ENCODE assay signal across 8 cellular contexts in the genomic region with DNA sequence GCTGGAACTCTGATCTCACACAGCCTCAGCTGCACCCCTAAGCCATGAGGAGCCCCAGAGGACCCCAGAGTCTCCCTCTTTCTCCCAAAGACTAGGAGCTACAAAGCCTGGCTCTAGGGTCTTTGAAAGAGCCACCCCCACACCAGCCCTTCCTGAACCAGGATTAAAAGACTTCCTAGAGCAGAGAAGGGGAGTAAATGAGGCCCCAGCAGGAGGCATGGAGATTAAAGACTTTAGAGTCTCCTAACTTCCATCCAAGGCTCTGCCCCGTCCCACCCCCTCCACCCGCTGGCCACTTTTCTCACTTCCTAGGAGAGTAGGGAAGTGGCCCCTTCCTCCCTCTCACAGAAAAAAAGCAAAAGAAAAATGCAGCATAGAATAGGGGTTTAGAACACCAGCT. TPM values are rescaled to one million over a fixed set of nuclear protein-coding genes. Genes with fewer than 3 reads are reported as not detected.
DNase-seq lines count a peak whose midpoint lies in the region; ATAC-seq and TF ChIP-seq lines count a peak whose summit lies in the region.

No MANE protein-coding gene starts in this region.

- H3K9me3 Mint-ChIP-seq in T-helper 1 cell treated with Interleukin-12 subunit alpha and Interleukin-12 subunit beta and Interleukin-4 antibody, amounts not matched to agents 30 μg/mL and 1 μg/mL, for 36 hours: no peaks in the 10 kb centered on the region
- H3K9me3 Mint-ChIP-seq in activated T-cell treated with anti-CD3 and anti-CD28 coated beads, Interleukin-2, amount 50 U/mL, for 72 hours: no peaks in the 10 kb centered on the region

- no peak for ATAC-seq in activated T-cell treated with anti-CD3 and anti-CD28 coated beads, Interleukin-2, amount 50 U/mL, for 72 hours (replicated peaks in 1 of 2)

- peak overlapping the region; percentile 89 for H3K27ac Mint-ChIP-seq in T-helper 1 cell treated with Interleukin-12 subunit alpha and Interleukin-12 subunit beta and Interleukin-4 antibody, amounts not matched to agents 30 μg/mL and 1 μg/mL, for 36 hours
- H3K27ac Mint-ChIP-seq in activated T-cell treated with anti-CD3 and anti-CD28 coated beads, Interleukin-2, amount 50 U/mL, for 72 hours: peak overlapping the region; percentile 98

- H3K9ac ChIP-seq in iPS-18a (ENCODE audit: low read length): no peak overlapping the region

- peaks cover 29% of the 10 kb centered on the region for H3K36me3 Mint-ChIP-seq in T-helper 1 cell treated with Interleukin-12 subunit alpha and Interleukin-12 subunit beta and Interleukin-4 antibody, amounts not matched to agents 30 μg/mL and 1 μg/mL, for 36 hours (ENCODE audit: low read depth)
- H3K36me3 Mint-ChIP-seq in activated T-cell treated with anti-CD3 and anti-CD28 coated beads, Interleukin-2, amount 50 U/mL, for 72 hours (ENCODE audit: insufficient read depth in 2 of 2): peaks cover 7 to 10% of the 10 kb centered on the region in 2 donors

- H3K4me1 ChIP-seq in iPS-18a (ENCODE audit: control insufficient read depth, low read depth, low read length) (peaks cover 14% of the 10 kb centered on the region), stomach (peaks cover 2 to 76% (median 38%) of the 10 kb centered on the region in 4 donors), ovary (ENCODE audit: insufficient read depth) (peaks cover 3% of the 10 kb centered on the region)

- peaks cover 9% of the 10 kb centered on the region for H3K27me3 Mint-ChIP-seq in T-helper 1 cell treated with Interleukin-12 subunit alpha and Interleukin-12 subunit beta and Interleukin-4 antibody, amounts not matched to agents 30 μg/mL and 1 μg/mL, for 36 hours (ENCODE audit: low read depth)
- peaks cover 22% of the 10 kb centered on the region for H3K27me3 Mint-ChIP-seq in activated T-cell treated with anti-CD3 and anti-CD28 coated beads, Interleukin-2, amount 50 U/mL, for 72 hours (ENCODE audit: low read depth)

- DNase-seq in T-helper 1 cell (no peak), stomach (no peak), EL (no peak), ovary (no peak)
- no peak for DNase-seq in activated T-cell treated with anti-CD3 and anti-CD28 coated beads, Interleukin-2, amount 50 U/mL, for 72 hours
- no peak for DNase-seq in activated CD8-positive, alpha-beta memory T cell treated with anti-CD3 and anti-CD28 coated beads, Interleukin-2, amount 50 U/mL, for 4 hours

- intact Hi-C loops in stomach (cut with DNase I; ENCODE audit: low total_unique reads): no loop called here
- intact Hi-C loops in ovary (cut with DNase I): no loop called here

- H3K36me3 ChIP-seq in iPS-18a (ENCODE audit: control insufficient read depth, low read depth, low read length) (no peaks in the 10 kb centered on the region), stomach (no peaks in the 10 kb centered on the region), ovary (no peaks in the 10 kb centered on the region)

- 50 to 66% (median 59%) methylated on average over 2 of the region's 2 CpGs for WGBS in stomach, 5 donors
- 57 to 77% (median 65%) methylated on average over 2 of the region's 2 CpGs for WGBS in ovary, 3 donors

- no peak for TF ChIP-seq EP300 in stomach (IDR thresholded peaks at IDR 0.05)
- no peak for TF ChIP-seq EP300 in ovary (IDR thresholded peaks at IDR 0.05)

- H3K9me3 ChIP-seq in iPS-18a (ENCODE audit: control insufficient read depth, low read depth, low read length) (no peaks in the 10 kb centered on the region), stomach (no peaks in the 10 kb centered on the region), ovary (no peaks in the 10 kb centered on the region)

- peaks cover 48% of the 10 kb centered on the region for H3K4me1 Mint-ChIP-seq in T-helper 1 cell treated with Interleukin-12 subunit alpha and Interleukin-12 subunit beta and Interleukin-4 antibody, amounts not matched to agents 30 μg/mL and 1 μg/mL, for 36 hours (ENCODE audit: low read depth)
- H3K4me1 Mint-ChIP-seq in activated T-cell treated with anti-CD3 and anti-CD28 coated beads, Interleukin-2, amount 50 U/mL, for 72 hours (ENCODE audit: low read depth): peaks cover 55% of the 10 kb centered on the region

- H3K4me3 ChIP-seq in iPS-18a (ENCODE audit: low read length) (peak overlapping the region; percentile 64), stomach (peak overlapping the region; percentile 66 to 76 (median 70)), ovary (no peak overlapping the region)

- TF ChIP-seq CTCF in stomach (IDR thresholded peaks at IDR 0.05): no peak
- no peak for TF ChIP-seq CTCF in ovary (IDR thresholded peaks at IDR 0.05)

- peak overlapping the region; percentile 97 for H3K4me3 Mint-ChIP-seq in T-helper 1 cell treated with Interleukin-12 subunit alpha and Interleukin-12 subunit beta and Interleukin-4 antibody, amounts not matched to agents 30 μg/mL and 1 μg/mL, for 36 hours
- H3K4me3 Mint-ChIP-seq in activated T-cell treated with anti-CD3 and anti-CD28 coated beads, Interleukin-2, amount 50 U/mL, for 72 hours: peak overlapping the region; percentile 99

- no peak overlapping the region for H3K27ac ChIP-seq in iPS-18a (ENCODE audit: low read length)
- peak overlapping the region in 4 of 5 donors; percentile 74 to 85 (median 83) for H3K27ac ChIP-seq in stomach
- H3K27ac ChIP-seq in ovary: no peak overlapping the region

- H3K27me3 ChIP-seq in iPS-18a (ENCODE audit: control insufficient read depth, insufficient read depth, low read length): peaks cover 43% of the 10 kb centered on the region
- H3K27me3 ChIP-seq in stomach: peaks cover 0 to 21% (median 3%) of the 10 kb centered on the region in 3 donors
- no peaks in the 10 kb centered on the region for H3K27me3 ChIP-seq in ovary

- TF ChIP-seq POLR2A in stomach (IDR thresholded peaks at IDR 0.05) (no peak), ovary (IDR thresholded peaks at IDR 0.05) (no peak)

RNA-seq across cellular contexts. Expression of a gene that starts 1.7 kb away (rescaled TPM):
- total RNA-seq in activated T-cell treated with anti-CD3 and anti-CD28 coated beads, Interleukin-2, amount 50 U/mL, for 72 hours: 100 to 1,000 TPM in 1 of 2 donors, 10 to 100 TPM in 1; 85.6 to 112 TPM
- total RNA-seq in stomach (10 to 100 TPM in 3 of 5 donors, 1 to 10 TPM in 2; 9.0 to 25.2 (median 19.3) TPM), ovary (10 to 100 TPM in 2 of 7 donors, 1 to 10 TPM in 5; 3.8 to 13.6 (median 5.4) TPM)
- polyA plus RNA-seq in stomach (10 to 100 TPM in 2 of 3 donors, 1 to 10 TPM in 1; 5.2 to 17.4 (median 15.7) TPM), ovary (1 to 10 TPM; 6.7 to 8.8 TPM)

Comparison
In these comparisons a context has a peak if more than half of its experiments do, and no peak if none do; other contexts are left out.
1. H3K27ac ChIP-seq: peak in stomach (4 of 5); none in iPS-18a (single experiment) and ovary (0 of 2).